9 cellular contexts compared by ENCODE assay signal in the genomic region with DNA sequence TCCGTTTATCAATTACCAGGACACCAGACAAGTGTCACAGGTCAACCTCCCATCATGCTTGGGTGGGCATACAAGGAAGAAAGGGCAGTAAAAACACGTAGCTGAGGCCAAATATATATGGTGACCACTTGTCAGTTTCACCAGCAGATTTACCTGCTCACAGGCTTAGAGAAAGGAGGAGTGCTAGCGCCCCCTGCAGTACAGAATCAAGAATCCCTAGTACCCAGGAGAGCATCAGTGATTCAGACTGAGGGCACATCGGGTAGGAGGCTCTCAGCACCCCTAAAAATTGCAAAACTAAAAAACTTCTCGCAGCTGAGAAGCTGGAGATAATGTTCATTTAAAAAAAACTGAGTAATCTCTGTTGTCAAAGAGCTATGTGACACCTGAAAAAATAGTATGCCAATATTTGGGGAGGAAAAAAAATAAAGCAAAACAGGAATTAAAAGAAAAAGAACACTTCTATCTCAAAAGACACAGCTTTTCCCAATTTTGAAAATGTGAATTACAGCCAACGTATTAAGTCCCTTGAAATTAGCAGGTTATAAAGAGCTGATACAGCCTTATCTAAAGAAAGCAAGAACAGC. TPM values are rescaled to one million over a fixed set of nuclear protein-coding genes. Genes with fewer than 3 reads are reported as not detected.
DNase-seq lines count a peak whose midpoint lies in the region; ATAC-seq and TF ChIP-seq lines count a peak whose summit lies in the region.
"Had no signal": no experiment of that assay in that cellular context is flagged by ENCODE, and none has a peak within 500 bp of the region (broad histone marks: within the 10 kb centered on the region; RNA-seq: fewer than 3 reads in every experiment).

No MANE protein-coding gene starts in this region.

- no peaks in the 10 kb centered on the region for H3K4me1 Mint-ChIP-seq in neural crest cell

- no peak overlapping the region for H3K27ac Mint-ChIP-seq in neural crest cell (ENCODE audit: unreplicated experiment)

- no peak overlapping the region; a peak in 1 of 4 replicates for H3K4me3 ChIP-seq in SK-N-SH (ENCODE audit: low read depth in 2 of 2, low read length in 1 of 2)
- H3K4me3 ChIP-seq: BLaER1 treated with 17β-estradiol and CSF1 and Interleukin-3, amounts not matched to agents 10 nM and 100 nM had no signal

- POLR2A ChIA-PET in SK-N-SH (lab: Yijun Ruan, JAX), result no interaction called here

- peak; percentile 84 for TF ChIP-seq RAD21 in SK-N-SH (IDR thresholded peaks at IDR 0.05; ENCODE audit: low read length)

- H3K27ac ChIP-seq in SK-N-SH (ENCODE audit: low read depth in 2 of 2, low read length in 1 of 2), result no peak overlapping the region
- H3K27ac ChIP-seq: BLaER1 treated with 17β-estradiol and CSF1 and Interleukin-3, amounts not matched to agents 10 nM and 100 nM had no signal

- 9% methylated on average over 6 of the region's 6 CpGs for WGBS in SK-N-SH (ENCODE audit: low lambda C conversion rate)

- ATAC-seq in GM21390 (IDR thresholded peaks at IDR 0.05; ENCODE audit: unreplicated experiment), result peak; percentile 80

- DNase-seq in NCI-H1436 (lab: John Stamatoyannopoulos, UW) (peak; percentile 27), NCI-H1436 treated with DMSO at 0.1 percent for 48 hours (lab: John Stamatoyannopoulos, UW) (no peak), SK-N-SH (peak; percentile 45), ecto neural progenitor cell (ENCODE audit: low spot score) (peak; percentile 67), neural crest cell (ENCODE audit: low read depth, low spot score) (peak; percentile 54), NCI-H226 (no peak)

- H3K27me3 Mint-ChIP-seq in neural crest cell (ENCODE audit: low read depth), result peaks cover 68% of the 10 kb centered on the region

- no peaks in the 10 kb centered on the region for H3K27me3 ChIP-seq in SK-N-SH (ENCODE audit: insufficient read depth)
- H3K27me3 ChIP-seq: BLaER1 treated with 17β-estradiol and CSF1 and Interleukin-3, amounts not matched to agents 10 nM and 100 nM had no signal

- no peaks in the 10 kb centered on the region for H3K4me1 ChIP-seq in SK-N-SH (ENCODE audit: control insufficient read depth in 1 of 2, insufficient read depth in 2 of 2, low read depth in 1 of 2, low read length in 1 of 2)
- H3K4me1 ChIP-seq: BLaER1 treated with 17β-estradiol and CSF1 and Interleukin-3, amounts not matched to agents 10 nM and 100 nM had no signal

- H3K9ac ChIP-seq in SK-N-SH, result no peak overlapping the region
- H3K9ac ChIP-seq: BLaER1 treated with 17β-estradiol and CSF1 and Interleukin-3, amounts not matched to agents 10 nM and 100 nM had no signal

- H3K36me3 ChIP-seq in SK-N-SH (replicated peaks in 1 of 2; ENCODE audit: control insufficient read depth in 1 of 2, insufficient read depth in 2 of 2, low read length in 1 of 2), result no peaks in the 10 kb centered on the region
- H3K36me3 ChIP-seq: BLaER1 treated with 17β-estradiol and CSF1 and Interleukin-3, amounts not matched to agents 10 nM and 100 nM had no signal

- H4K20me1 ChIP-seq in SK-N-SH (ENCODE audit: insufficient read depth), result no peaks in the 10 kb centered on the region
- H4K20me1 ChIP-seq: BLaER1 treated with 17β-estradiol and CSF1 and Interleukin-3, amounts not matched to agents 10 nM and 100 nM had no signal

- no peaks in the 10 kb centered on the region for H3K9me3 ChIP-seq in SK-N-SH
- H3K9me3 ChIP-seq: BLaER1 treated with 17β-estradiol and CSF1 and Interleukin-3, amounts not matched to agents 10 nM and 100 nM had no signal

- H3K9me2 ChIP-seq in SK-N-SH, result no peaks in the 10 kb centered on the region

- H2AFZ ChIP-seq in SK-N-SH (ENCODE audit: low read depth), result no peak overlapping the region

- no peak overlapping the region for H3K4me3 Mint-ChIP-seq in neural crest cell

- TF ChIP-seq CTCF in LNCAP (IDR thresholded peaks at IDR 0.05) (peak; percentile 76), SK-N-SH (IDR thresholded peaks at IDR 0.05) (peak; percentile 75), neural crest cell (conservative IDR thresholded peaks at IDR 0.05) (peak; percentile 80)

- H3K9me3 Mint-ChIP-seq in neural crest cell, result no peaks in the 10 kb centered on the region

- H3K4me2 ChIP-seq in SK-N-SH, result no peak overlapping the region
- H3K4me2 ChIP-seq: BLaER1 treated with 17β-estradiol and CSF1 and Interleukin-3, amounts not matched to agents 10 nM and 100 nM had no signal

- H3K36me3 Mint-ChIP-seq in neural crest cell (ENCODE audit: low read depth), result no peaks in the 10 kb centered on the region

- H3F3A ChIP-seq in SK-N-SH (replicated peaks; ENCODE audit: insufficient read depth), result no peaks in the 10 kb centered on the region

- H3K79me2 ChIP-seq in SK-N-SH (ENCODE audit: insufficient read depth), result no peaks in the 10 kb centered on the region

- no peak for TF ChIP-seq EP300 in SK-N-SH (IDR thresholded peaks at IDR 0.05; ENCODE audit: borderline replicate concordance in 1 of 2, low read depth in 1 of 2, low read length in 1 of 2)

- CTCF ChIA-PET in SK-N-SH (lab: Yijun Ruan, JAX), result interaction anchor here (0.6 to 5.0 kb wide), 43 partner anchors 7 to 1719 kb away, joined by 3 to 84 read pairs (median 4); a partner anchor contains a TSS

TF ChIP-seq in SK-N-SH, 30 proteins besides CTCF, POLR2A, EP300 and RAD21:
- no peak for TF ChIP-seq NFIC (IDR thresholded peaks at IDR 0.05; ENCODE audit: borderline replicate concordance)
- TF ChIP-seq TAF1 (IDR thresholded peaks at IDR 0.05; ENCODE audit: borderline replicate concordance, low read depth, low read length), result no peak
- TF ChIP-seq TCF12 (IDR thresholded peaks at IDR 0.05), result no peak
- TF ChIP-seq SMC3 (IDR thresholded peaks at IDR 0.05; ENCODE audit: low read depth, low read length), result peak; percentile 54
- TF ChIP-seq ELF1 (IDR thresholded peaks at IDR 0.05), result no peak
TF ChIP-seq in SK-N-SH: peak in this region for 1.

RNA-seq across cellular contexts. Expression of a gene that starts 21.2 kb away (rescaled TPM):
- 13.5 and 16.9 TPM in 2 replicates for polyA plus RNA-seq in SK-N-SH (2012; rRNA removed)
- polyA plus RNA-seq in SK-N-SH (2012; cell fraction: cytosol; rRNA removed), result 8.0 and 10.4 TPM in 2 replicates
- polyA plus RNA-seq in SK-N-SH (2012; cell fraction: nucleus; rRNA removed), result 45.0 and 54.1 TPM in 2 replicates
- 46.3 and 49.5 TPM in 2 replicates for total RNA-seq in neural crest cell

RNA-seq across cellular contexts. Expression of a gene that starts 29.5 kb away (rescaled TPM):
- polyA plus RNA-seq in SK-N-SH (2012; rRNA removed), result 1.4 and 3.5 TPM in 2 replicates
- 1.7 and 1.9 TPM in 2 replicates for polyA plus RNA-seq in SK-N-SH (2012; cell fraction: cytosol; rRNA removed)
- 5.3 and 8.8 TPM in 2 replicates for polyA plus RNA-seq in SK-N-SH (2012; cell fraction: nucleus; rRNA removed)
- total RNA-seq in neural crest cell, result 18.3 and 24.8 TPM in 2 replicates

Comparison
In these comparisons a context has a peak if more than half of its experiments do, and no peak if none do; other contexts are left out.
1. DNase-seq: peak in NCI-H1436 (single experiment), SK-N-SH (single experiment), ecto neural progenitor cell (single experiment) and neural crest cell (single experiment); none in NCI-H1436 treated with DMSO at 0.1 percent for 48 hours (single experiment) and NCI-H226 (single experiment).
2. Peak in every context shown above with its lines, with median percentiles within 50 percentile points of each other: CTCF ChIP-seq.